15 cellular contexts compared by ENCODE assay signal in genomic region chr12:64407342-64408223, GRCh38. TPM values are rescaled to one million over a fixed set of nuclear protein-coding genes. Genes with fewer than 3 reads are reported as not detected.
DNase-seq lines count a peak whose midpoint lies in the region; ATAC-seq and TF ChIP-seq lines count a peak whose summit lies in the region.
"Had no signal": no experiment of that assay in that cellular context is flagged by ENCODE, and none has a peak within 500 bp of the region (broad histone marks: within the 10 kb centered on the region; RNA-seq: fewer than 3 reads in every experiment).

No MANE protein-coding gene starts in this region.

- peaks cover 77% of the 10 kb centered on the region for H3K79me2 ChIP-seq in GM23338 (replicated peaks; ENCODE audit: insufficient read depth)

- no peak for ATAC-seq in activated CD8-positive, alpha-beta memory T cell treated with anti-CD3 and anti-CD28 coated beads, Interleukin-2, amount 10 ng/mL, durations not matched to agents 7 days and 5 days
- no peak for ATAC-seq in GM23338
- no peak for ATAC-seq in CD8-positive, alpha-beta T cell
- ATAC-seq in HG03175 (IDR thresholded peaks at IDR 0.05; ENCODE audit: unreplicated experiment) = no peak

- H3K27me3 ChIP-seq in GM23338 (ENCODE audit: insufficient read depth) = no peaks in the 10 kb centered on the region
- no peaks in the 10 kb centered on the region for H3K27me3 ChIP-seq in CD8-positive, alpha-beta T cell (ENCODE audit: insufficient read depth, low read length)

- H3K4me2 ChIP-seq in GM23338 = peak overlapping the region; percentile 30; the same call in 1 of the 2 replicates

- no peak overlapping the region for H3K4me3 Mint-ChIP-seq in activated CD8-positive, alpha-beta memory T cell treated with anti-CD3 and anti-CD28 coated beads, Interleukin-2, amount 10 ng/mL, durations not matched to agents 7 days and 5 days
- H3K4me3 Mint-ChIP-seq in GM23338 (no peak overlapping the region), nephron (peak overlapping the region in 2 of 3 experiments; percentile 16 to 38)
- H3K4me3 Mint-ChIP-seq in CD8-positive, alpha-beta T cell = no peak overlapping the region

- no peaks in the 10 kb centered on the region for H3K9me3 ChIP-seq in CD8-positive, alpha-beta T cell (ENCODE audit: low read length)

- H3F3A ChIP-seq in GM23338 (replicated peaks; ENCODE audit: low read depth) = no peaks in the 10 kb centered on the region

- H3K27ac ChIP-seq in GM23338 (ENCODE audit: low read depth) (no peak overlapping the region), VCaP (peak overlapping the region; percentile 100)
- no peak overlapping the region for H3K27ac ChIP-seq in CD8-positive, alpha-beta T cell (ENCODE audit: low read depth, low read length)
- H3K27ac ChIP-seq: skin epidermis had no signal

- no peaks in the 10 kb centered on the region for H3K9me2 ChIP-seq in GM23338 (ENCODE audit: insufficient read depth)

- H3K27ac Mint-ChIP-seq in activated CD8-positive, alpha-beta memory T cell treated with anti-CD3 and anti-CD28 coated beads, Interleukin-2, amount 10 ng/mL, durations not matched to agents 7 days and 5 days = peak overlapping the region; percentile 20
- no peak overlapping the region for H3K27ac Mint-ChIP-seq in GM23338
- peak overlapping the region in 2 of 3 experiments; percentile 8 to 48 for H3K27ac Mint-ChIP-seq in nephron
- H3K27ac Mint-ChIP-seq in CD8-positive, alpha-beta T cell = no peak overlapping the region

- H3K4me1 ChIP-seq in GM23338 (ENCODE audit: insufficient read depth) = peaks cover 15% of the 10 kb centered on the region; the same call in 1 of the 2 replicates
- peaks cover 9% of the 10 kb centered on the region for H3K4me1 ChIP-seq in CD8-positive, alpha-beta T cell (ENCODE audit: insufficient read depth, low read length)

- peaks cover 38% of the 10 kb centered on the region for H4K20me1 ChIP-seq in GM23338 (replicated peaks; ENCODE audit: insufficient read depth)

- H3K36me3 ChIP-seq in GM23338 (ENCODE audit: insufficient read depth) = peaks cover 24% of the 10 kb centered on the region; the same call in 1 of the 2 replicates
- H3K36me3 ChIP-seq in CD8-positive, alpha-beta T cell (ENCODE audit: insufficient read depth, low read length) = peaks cover 16% of the 10 kb centered on the region

- no peaks in the 10 kb centered on the region for H3K27me3 Mint-ChIP-seq in activated CD8-positive, alpha-beta memory T cell treated with anti-CD3 and anti-CD28 coated beads, Interleukin-2, amount 10 ng/mL, durations not matched to agents 7 days and 5 days
- H3K27me3 Mint-ChIP-seq in GM23338 (ENCODE audit: insufficient read depth, low read depth, poor library complexity) (peaks cover 25% of the 10 kb centered on the region), nephron (ENCODE audit: low read depth) (no peaks in the 10 kb centered on the region)
- H3K27me3 Mint-ChIP-seq in CD8-positive, alpha-beta T cell (ENCODE audit: low read depth) = no peaks in the 10 kb centered on the region
- H3K27me3 Mint-ChIP-seq: stimulated activated naive CD8-positive, alpha-beta T cell treated with anti-CD3 and anti-CD28 coated beads, Interleukin-15, Interleukin-2, amounts not matched to agents 100 ng/mL and 50 ng/mL, for 24 hours had no signal

- intact Hi-C loops in CD8-positive, alpha-beta T cell (cut with DNase I, micrococcal nuclease) = loop anchor here (10.0 kb wide), 3 partner anchors 207 to 1727 kb away; partner anchors contain the start of genes LLPH (in 1 of the 2) and RASSF3 (in 1 of the 2)

- no peak overlapping the region for H3K4me3 ChIP-seq in GM23338
- no peak overlapping the region for H3K4me3 ChIP-seq in CD8-positive, alpha-beta T cell (ENCODE audit: low read depth, low read length)
- H3K4me3 ChIP-seq: skin epidermis had no signal

- no peak for DNase-seq in activated CD8-positive, alpha-beta memory T cell treated with anti-CD3 and anti-CD28 coated beads, Interleukin-2, amount 10 ng/mL, durations not matched to agents 7 days and 5 days
- DNase-seq in activated CD8-positive, alpha-beta memory T cell treated with anti-CD3 and anti-CD28 coated beads, Interleukin-2, amount 50 U/mL, for 48 hours = no peak
- DNase-seq in GM23338 (ENCODE audit: low spot score) (no peak), HT-29 (ENCODE audit: low spot score) (no peak)
- DNase-seq in CD8-positive, alpha-beta T cell = no peak
- DNase-seq: DMS153, KBM-7, NCI-H146, NCI-H510A treated with DMSO at 0.1 percent for 48 hours, nucleus accumbens had no signal

- CTCF ChIA-PET in activated CD8-positive, alpha-beta memory T cell treated with anti-CD3 and anti-CD28 coated beads, Interleukin-2, amount 10 ng/mL, durations not matched to agents 7 days and 5 days (lab: Charles Lee) = interaction anchor here (1.5 to 2.2 kb wide), 2 partner anchors 10 to 35 kb away, joined by 5 to 6 read pairs; no protein-coding TSS in a partner anchor
- CTCF ChIA-PET in CD8-positive, alpha-beta T cell (lab: Charles Lee) = interaction anchor here (0.7 kb wide), 1 partner anchor 12 kb away, joined by 3 read pairs; no protein-coding TSS in a partner anchor

- H3K36me3 Mint-ChIP-seq in activated CD8-positive, alpha-beta memory T cell treated with anti-CD3 and anti-CD28 coated beads, Interleukin-2, amount 10 ng/mL, durations not matched to agents 7 days and 5 days = peaks cover 35% of the 10 kb centered on the region
- H3K36me3 Mint-ChIP-seq in GM23338 (ENCODE audit: low read depth) (peaks cover 63% of the 10 kb centered on the region), nephron (ENCODE audit: low read depth) (peaks cover 20% of the 10 kb centered on the region)
- H3K36me3 Mint-ChIP-seq in CD8-positive, alpha-beta T cell = peaks cover 31% of the 10 kb centered on the region

- TF ChIP-seq CTCF in GM23338 (conservative IDR thresholded peaks at IDR 0.05; ENCODE audit: low read depth in 2 of 2) (no peak), VCaP (conservative IDR thresholded peaks at IDR 0.05) (no peak), nephron (IDR thresholded peaks at IDR 0.05; ENCODE audit: unreplicated experiment in 3 of 3) (no peak)
- no peak for TF ChIP-seq CTCF in CD8-positive, alpha-beta T cell (IDR thresholded peaks at IDR 0.05)

- POLR2A ChIA-PET in CD8-positive, alpha-beta T cell (lab: Charles Lee) = no interaction called here

- no peaks in the 10 kb centered on the region for H3K9me3 Mint-ChIP-seq in activated CD8-positive, alpha-beta memory T cell treated with anti-CD3 and anti-CD28 coated beads, Interleukin-2, amount 10 ng/mL, durations not matched to agents 7 days and 5 days (ENCODE audit: low read depth)
- H3K9me3 Mint-ChIP-seq in GM23338 (no peaks in the 10 kb centered on the region; the same call in 2 of the 3 replicates), nephron (no peaks in the 10 kb centered on the region)
- no peaks in the 10 kb centered on the region for H3K9me3 Mint-ChIP-seq in CD8-positive, alpha-beta T cell
- H3K9me3 Mint-ChIP-seq: stimulated activated naive CD8-positive, alpha-beta T cell treated with anti-CD3 and anti-CD28 coated beads, Interleukin-15, Interleukin-2, amounts not matched to agents 100 ng/mL and 50 ng/mL, for 24 hours had no signal

- peaks cover 40% of the 10 kb centered on the region for H3K4me1 Mint-ChIP-seq in activated CD8-positive, alpha-beta memory T cell treated with anti-CD3 and anti-CD28 coated beads, Interleukin-2, amount 10 ng/mL, durations not matched to agents 7 days and 5 days
- H3K4me1 Mint-ChIP-seq in GM23338 (peaks cover 19% of the 10 kb centered on the region), nephron (peaks cover 15% of the 10 kb centered on the region)
- H3K4me1 Mint-ChIP-seq in CD8-positive, alpha-beta T cell (ENCODE audit: low read depth) = peaks cover 26% of the 10 kb centered on the region

- no peak overlapping the region for H2AFZ ChIP-seq in GM23338

TF ChIP-seq in GM23338, 12 proteins besides CTCF, POLR2A, EP300 and RAD21:
- TF ChIP-seq STAT1 (IDR thresholded peaks at IDR 0.05; ENCODE audit: unreplicated experiment) (no peak), ZNF114 (CRISPR knock-in tag; IDR thresholded peaks at IDR 0.05) (no peak)

RNA-seq across cellular contexts. Expression of gene XPOT, which starts 3.4 kb away (rescaled TPM):
- total RNA-seq in activated CD8-positive, alpha-beta memory T cell treated with anti-CD3 and anti-CD28 coated beads, Interleukin-2, amount 10 ng/mL, durations not matched to agents 7 days and 5 days = 100 to 1,000 TPM in 1 of 2 experiments, 10 to 100 TPM in 1; 90.4 to 124 TPM
- 139 and 145 TPM in 2 replicates for total RNA-seq in GM23338 (2014; rRNA removed; shearing (Covaris generic))
- 53.6 and 58.7 TPM in 2 replicates for polyA plus RNA-seq in GM23338 (2016; fragmentation: Nextera tagmentation; extraction: Ambion mirVana)
- 10 to 100 TPM; 37.9 to 39.5 TPM for total RNA-seq in CD8-positive, alpha-beta T cell
- 42.6 and 45.2 TPM in 2 replicates for total RNA-seq in HT-29 (2014; rRNA removed; shearing (Covaris generic))

RNA-seq across cellular contexts. Expression of gene C12orf56, which starts 17.0 kb away (rescaled TPM):
- total RNA-seq in activated CD8-positive, alpha-beta memory T cell treated with anti-CD3 and anti-CD28 coated beads, Interleukin-2, amount 10 ng/mL, durations not matched to agents 7 days and 5 days = not detected
- 4.6 and 9.3 TPM in 2 replicates for total RNA-seq in GM23338 (2014; rRNA removed; shearing (Covaris generic))
- polyA plus RNA-seq in GM23338 (2016; fragmentation: Nextera tagmentation; extraction: Ambion mirVana) = 6.4 and 8.1 TPM in 2 replicates
- total RNA-seq in CD8-positive, alpha-beta T cell = not detected
- total RNA-seq in HT-29 (2014; rRNA removed; shearing (Covaris generic)) = not detected in 2 replicates

RNA-seq across cellular contexts. Expression of gene TBK1, which starts 44.3 kb away (rescaled TPM):
- total RNA-seq in activated CD8-positive, alpha-beta memory T cell treated with anti-CD3 and anti-CD28 coated beads, Interleukin-2, amount 10 ng/mL, durations not matched to agents 7 days and 5 days = 10 to 100 TPM; 37.3 to 40.4 TPM
- 26.3 and 29.9 TPM in 2 replicates for total RNA-seq in GM23338 (2014; rRNA removed; shearing (Covaris generic))
- 15.8 and 21.7 TPM in 2 replicates for polyA plus RNA-seq in GM23338 (2016; fragmentation: Nextera tagmentation; extraction: Ambion mirVana)
- 1 to 10 TPM; 6.2 to 6.7 TPM for total RNA-seq in CD8-positive, alpha-beta T cell
- total RNA-seq in HT-29 (2014; rRNA removed; shearing (Covaris generic)) = 13.2 and 13.7 TPM in 2 replicates

Comparison
In these comparisons a context has a peak if more than half of its experiments do, and no peak if none do; other contexts are left out.
1. H3K27ac Mint-ChIP-seq: peak in activated CD8-positive, alpha-beta memory T cell treated with anti-CD3 and anti-CD28 coated beads, Interleukin-2, amount 10 ng/mL, durations not matched to agents 7 days and 5 days (single experiment) and nephron (2 of 3); none in GM23338 (single experiment) and CD8-positive, alpha-beta T cell (single experiment).
2. H3K4me3 Mint-ChIP-seq: peak in nephron (2 of 3); none in activated CD8-positive, alpha-beta memory T cell treated with anti-CD3 and anti-CD28 coated beads, Interleukin-2, amount 10 ng/mL, durations not matched to agents 7 days and 5 days (single experiment), GM23338 (single experiment) and CD8-positive, alpha-beta T cell (single experiment).